In the genomic region with DNA sequence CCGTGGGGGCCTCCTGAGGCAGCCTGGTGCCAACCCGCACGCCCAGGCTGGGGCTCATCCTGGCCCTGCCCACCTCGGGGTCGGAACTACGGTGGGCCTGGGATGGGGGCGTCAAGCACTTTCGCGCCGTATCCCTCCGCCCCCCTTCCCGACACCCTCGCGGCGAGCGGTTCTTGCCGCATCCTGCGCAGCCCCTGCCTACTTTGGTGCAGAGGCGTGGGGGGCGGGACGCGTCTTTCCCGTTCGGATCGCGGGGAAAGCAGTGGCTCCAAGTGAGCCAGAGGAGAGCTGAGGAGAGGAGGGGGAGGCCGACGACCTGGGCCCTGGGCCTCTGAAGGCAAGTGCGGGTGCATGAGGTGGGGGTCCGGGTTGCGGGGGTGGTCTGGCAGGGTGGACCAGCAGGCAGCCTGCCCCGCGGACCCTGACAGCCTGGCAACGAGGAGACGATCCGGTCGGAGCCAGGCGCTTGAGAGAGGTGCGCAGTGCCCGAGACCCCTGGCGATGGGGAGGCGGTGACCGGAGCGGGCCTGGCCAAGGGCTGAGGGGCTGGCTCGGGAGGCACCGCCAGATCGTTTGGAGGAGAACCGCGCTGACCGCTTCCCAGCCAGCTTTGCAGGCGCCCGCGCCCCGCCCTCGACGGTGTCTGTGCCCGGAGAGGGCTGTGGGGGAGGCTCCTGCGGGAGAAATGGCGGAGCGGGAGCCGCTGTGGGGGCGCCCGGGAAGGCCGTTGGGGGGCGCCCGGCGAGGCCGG, we compare ENCODE assay signal across 8 cellular contexts. TPM values are rescaled to one million over a fixed set of nuclear protein-coding genes. Genes with fewer than 3 reads are reported as not detected.
A peak's percentile ranks its signal among the peaks of the same experiment; 100 is the strongest.
DNase-seq lines count a peak whose midpoint lies in the region; ATAC-seq and TF ChIP-seq lines count a peak whose summit lies in the region.

A gene (plus strand): TSS at position 233 of the 751 bp plus-strand sequence. CDS start 2,422 bp downstream, outside the sequence.

- no peaks in the 10 kb centered on the region for H3K9me3 ChIP-seq in transverse colon

- H3K4me1 Mint-ChIP-seq in activated CD8-positive, alpha-beta T cell treated with anti-CD3 and anti-CD28 coated beads, Interleukin-2, amount 10 ng/mL, durations not matched to agents 7 days and 5 days (ENCODE audit: low read depth): peaks cover 15% of the 10 kb centered on the region

- peak within 1 kb of the TSS; percentile 74 to 85 (median 82) for H3K27ac ChIP-seq in transverse colon

- TF ChIP-seq EP300 in transverse colon (IDR thresholded peaks at IDR 0.05; ENCODE audit: low read depth): no peak

- peak; percentile 64 for ATAC-seq in activated CD8-positive, alpha-beta T cell treated with anti-CD3 and anti-CD28 coated beads, Interleukin-2, amount 10 ng/mL, durations not matched to agents 7 days and 5 days
- ATAC-seq in esophagus mucosa (peak; percentile 64), GM18520 (IDR thresholded peaks at IDR 0.05; ENCODE audit: unreplicated experiment) (no peak), HG02588 (IDR thresholded peaks at IDR 0.05; ENCODE audit: unreplicated experiment) (no peak)

- H3K9me3 Mint-ChIP-seq in activated CD8-positive, alpha-beta T cell treated with anti-CD3 and anti-CD28 coated beads, Interleukin-2, amount 10 ng/mL, durations not matched to agents 7 days and 5 days (ENCODE audit: insufficient read depth): no peaks in the 10 kb centered on the region

- peak within 1 kb of the TSS; percentile 64 for H3K4me3 Mint-ChIP-seq in activated CD8-positive, alpha-beta T cell treated with anti-CD3 and anti-CD28 coated beads, Interleukin-2, amount 10 ng/mL, durations not matched to agents 7 days and 5 days

- H3K36me3 ChIP-seq in transverse colon: no peaks in the 10 kb centered on the region

- no peak for TF ChIP-seq POLR2A in transverse colon (IDR thresholded peaks at IDR 0.05)

- intact Hi-C loops in transverse colon (cut with DNase I; ENCODE audit: low total_unique reads): no loop called here

- no peak for TF ChIP-seq CTCF in transverse colon (IDR thresholded peaks at IDR 0.05)

- H3K27me3 ChIP-seq in transverse colon: no peaks in the 10 kb centered on the region

- no peak within 1 kb of the TSS for H3K27ac Mint-ChIP-seq in activated CD8-positive, alpha-beta T cell treated with anti-CD3 and anti-CD28 coated beads, Interleukin-2, amount 10 ng/mL, durations not matched to agents 7 days and 5 days

- no peaks in the 10 kb centered on the region for H3K4me1 ChIP-seq in transverse colon

- peaks cover 31% of the 10 kb centered on the region for H3K27me3 Mint-ChIP-seq in activated CD8-positive, alpha-beta T cell treated with anti-CD3 and anti-CD28 coated beads, Interleukin-2, amount 10 ng/mL, durations not matched to agents 7 days and 5 days (ENCODE audit: low read depth)

- CTCF ChIA-PET in activated CD8-positive, alpha-beta T cell treated with anti-CD3 and anti-CD28 coated beads, Interleukin-2, amount 10 ng/mL, durations not matched to agents 7 days and 5 days (lab: Charles Lee): no interaction called here

- 49% methylated on average over 55 of the region's 68 CpGs; no CpG with 5 or more reads in 1 of the 2 donors for whole genome bisulfite sequencing in transverse colon (ENCODE audit: low coverage in 1 of 2), 2 donors

- DNase-seq in COLO668 (lab: John Stamatoyannopoulos, UW; ENCODE audit: unreplicated experiment): peak; percentile 26
- DNase-seq in HK-2 (ENCODE audit: unreplicated experiment): peak; percentile 47
- no peak for DNase-seq in activated CD8-positive, alpha-beta T cell treated with anti-CD3 and anti-CD28 coated beads, Interleukin-2, amount 10 ng/mL, durations not matched to agents 7 days and 5 days
- peak; percentile 21 for DNase-seq in mucosa of gallbladder (ENCODE audit: low spot score)
- peak; percentile 38 for DNase-seq in transverse colon

- H3K36me3 Mint-ChIP-seq in activated CD8-positive, alpha-beta T cell treated with anti-CD3 and anti-CD28 coated beads, Interleukin-2, amount 10 ng/mL, durations not matched to agents 7 days and 5 days (ENCODE audit: low read depth): no peaks in the 10 kb centered on the region

- in situ Hi-C loops in transverse colon (cut with MboI; ENCODE audit: low pct_ligation_motif_present in 1 of 4, low pct_unique_long_range_greater_than_20kb in 1 of 4, low sequenced_read_pairs in 3 of 4): no loop called here

- POLR2A ChIA-PET in activated CD8-positive, alpha-beta T cell treated with anti-CD3 and anti-CD28 coated beads, Interleukin-2, amount 10 ng/mL, durations not matched to agents 7 days and 5 days (lab: Charles Lee): no interaction called here

- H3K4me3 ChIP-seq in transverse colon: peak within 1 kb of the TSS; percentile 50 to 68 (median 61)

RNA-seq across cellular contexts. Expression of the gene that starts here (rescaled TPM):
- under 1 TPM; 0.13 to 0.16 TPM for total RNA-seq in activated CD8-positive, alpha-beta T cell treated with anti-CD3 and anti-CD28 coated beads, Interleukin-2, amount 10 ng/mL, durations not matched to agents 7 days and 5 days
- total RNA-seq in esophagus mucosa (3.1 TPM), mucosa of gallbladder (13.4 TPM), transverse colon (1 to 10 TPM; 1.2 to 4.6 (median 2.7) TPM)

Comparison
In these comparisons a context has a peak if more than half of its experiments do, and no peak if none do; other contexts are left out.
1. Peak in ATAC-seq in activated CD8-positive, alpha-beta T cell treated with anti-CD3 and anti-CD28 coated beads, Interleukin-2, amount 10 ng/mL, durations not matched to agents 7 days and 5 days; RNA of the gene not detected or under 1 TPM.